In genomic region chr4:169253904-169254303, GRCh38 we compare ENCODE assay signal across 14 cellular contexts. TPM values are rescaled to one million over a fixed set of nuclear protein-coding genes. Genes with fewer than 3 reads are reported as not detected.
A peak's percentile ranks its signal among the peaks of the same experiment; 100 is the strongest.
DNase-seq lines count a peak whose midpoint lies in the region; ATAC-seq, FAIRE-seq and TF ChIP-seq lines count a peak whose summit lies in the region.
"Had no signal": no experiment of that assay in that cellular context is flagged by ENCODE, and none has a peak within 500 bp of the region (broad histone marks: within the 10 kb centered on the region; RNA-seq: fewer than 3 reads in every experiment).

No MANE protein-coding gene starts in this region.

- H3K27me3 ChIP-seq in BLaER1 (no peaks in the 10 kb centered on the region), MG63 (no peaks in the 10 kb centered on the region), trophoblast cell (ENCODE audit: insufficient read depth, low read length) (no peaks in the 10 kb centered on the region)
- H3K27me3 ChIP-seq: Peyer's patch had no signal

- no peak overlapping the region for H3K4me3 ChIP-seq in BLaER1
- H3K4me3 ChIP-seq in MG63, result no peak overlapping the region
- no peak overlapping the region for H3K4me3 ChIP-seq in trophoblast cell (ENCODE audit: low read depth, low read length)
- H3K4me3 ChIP-seq: Peyer's patch had no signal

- H3K36me3 ChIP-seq in BLaER1, result 0 out of 2 replicates have a peak, but pooled peaks cover 3% of the 10 kb centered on the region
- H3K36me3 ChIP-seq in MG63, result peaks cover 9% of the 10 kb centered on the region
- no peaks in the 10 kb centered on the region for H3K36me3 ChIP-seq in trophoblast cell (ENCODE audit: control insufficient read depth in 1 of 2, insufficient read depth in 2 of 2, low read length in 2 of 2)
- H3K36me3 ChIP-seq: Peyer's patch had no signal

- H3K4me1 ChIP-seq in BLaER1 (peaks cover 16% of the 10 kb centered on the region), trophoblast cell (ENCODE audit: control insufficient read depth in 1 of 2, insufficient read depth in 2 of 2, low read length in 2 of 2) (peaks cover 7 to 10% of the 10 kb centered on the region in 2 experiments)

- no peak overlapping the region for H4K91ac ChIP-seq in trophoblast cell (ENCODE audit: low read depth, low read length)

- H4K20me1 ChIP-seq in BLaER1, result peaks cover 36% of the 10 kb centered on the region; the same call in 1 of the 2 replicates

- DNase-seq in HTR-8/SVneo (ENCODE audit: insufficient read length, low spot score) (no peak), chondrocyte (ENCODE audit: low spot score) (no peak), MG63 (no peak), trophoblast cell (no peak)
- DNase-seq in stimulated activated naive CD4-positive, alpha-beta T cell treated with Interleukin-2 at 50 U/mL for 16 hours (lab: John Stamatoyannopoulos, UW), result no peak
- DNase-seq: activated naive CD8-positive, alpha-beta T cell treated with anti-CD3 and anti-CD28 coated beads, Interleukin-2, amount 50 U/mL, for 24 hours; H9; natural killer cell; Peyer's patch; stimulated activated CD8-positive, alpha-beta memory T cell treated with anti-CD3 and anti-CD28 coated beads, Interleukin-4, amount 100 ng/mL, for 48 hours had no signal

- 0 out of 2 replicates have a peak overlapping the region, but pooled peaks have one; percentile 39 for H3K4me2 ChIP-seq in BLaER1
- H3K4me2 ChIP-seq in trophoblast cell (ENCODE audit: low read length), result no peak overlapping the region

- no peaks in the 10 kb centered on the region for H3K9me3 ChIP-seq in BLaER1
- no peaks in the 10 kb centered on the region for H3K9me3 ChIP-seq in MG63
- H3K9me3 ChIP-seq in trophoblast cell (ENCODE audit: insufficient read depth, low read depth, low read length), result no peaks in the 10 kb centered on the region
- H3K9me3 ChIP-seq: Peyer's patch had no signal

- peaks cover 3% of the 10 kb centered on the region for H3K79me1 ChIP-seq in trophoblast cell (ENCODE audit: low read length)

- ATAC-seq in GM18511 (IDR thresholded peaks at IDR 0.05; ENCODE audit: unreplicated experiment), result no peak
- ATAC-seq: activated naive CD8-positive, alpha-beta T cell treated with anti-CD3 and anti-CD28 coated beads, Interleukin-2, amount 50 U/mL, for 24 hours; natural killer cell had no signal

- no peak overlapping the region for H3K23ac ChIP-seq in trophoblast cell (ENCODE audit: low read length)

- no peak overlapping the region for H4K12ac ChIP-seq in trophoblast cell (ENCODE audit: low read depth, low read length)

- peak overlapping the region; percentile 97 for H3K27ac Mint-ChIP-seq in chondrocyte (ENCODE audit: unreplicated experiment)
- peak overlapping the region; percentile 56 to 91 (median 76) for H3K27ac Mint-ChIP-seq in nephron
- H3K27ac Mint-ChIP-seq: activated naive CD8-positive, alpha-beta T cell treated with anti-CD3 and anti-CD28 coated beads, Interleukin-2, amount 50 U/mL, for 24 hours; natural killer cell had no signal

- H4K8ac ChIP-seq in trophoblast cell (ENCODE audit: low read depth, low read length), result no peak overlapping the region

- no peak overlapping the region for H3K14ac ChIP-seq in trophoblast cell (ENCODE audit: low read length)

- no peak overlapping the region for H3K4me3 Mint-ChIP-seq in chondrocyte (ENCODE audit: unreplicated experiment)
- H3K4me3 Mint-ChIP-seq in nephron, result no peak overlapping the region
- H3K4me3 Mint-ChIP-seq: activated naive CD8-positive, alpha-beta T cell treated with anti-CD3 and anti-CD28 coated beads, Interleukin-2, amount 50 U/mL, for 24 hours; H9; natural killer cell had no signal

- no peak overlapping the region for H2BK5ac ChIP-seq in trophoblast cell (ENCODE audit: low read depth, low read length, poor library complexity)

- TF ChIP-seq CTCF in chondrocyte (IDR thresholded peaks at IDR 0.05) (no peak), nephron (IDR thresholded peaks at IDR 0.05; ENCODE audit: unreplicated experiment in 3 of 3) (no peak)

- no peaks in the 10 kb centered on the region for H3K9me3 Mint-ChIP-seq in chondrocyte (ENCODE audit: low read depth)
- H3K9me3 Mint-ChIP-seq in nephron, result no peaks in the 10 kb centered on the region
- H3K9me3 Mint-ChIP-seq: activated naive CD8-positive, alpha-beta T cell treated with anti-CD3 and anti-CD28 coated beads, Interleukin-2, amount 50 U/mL, for 24 hours; H9; natural killer cell had no signal

- H3K4me1 Mint-ChIP-seq in chondrocyte (ENCODE audit: low read depth), result peaks cover 98% of the 10 kb centered on the region
- peaks cover 67% of the 10 kb centered on the region for H3K4me1 Mint-ChIP-seq in nephron
- H3K4me1 Mint-ChIP-seq: activated naive CD8-positive, alpha-beta T cell treated with anti-CD3 and anti-CD28 coated beads, Interleukin-2, amount 50 U/mL, for 24 hours; natural killer cell had no signal

- FAIRE-seq in HTR-8/SVneo (lab: Jason Lieb, UNC), result peak; percentile 80
- FAIRE-seq: endometrium had no signal

- H3K36me3 Mint-ChIP-seq in chondrocyte (ENCODE audit: low read depth), result no peaks in the 10 kb centered on the region
- H3K36me3 Mint-ChIP-seq in nephron (ENCODE audit: low read depth), result peaks cover 5% of the 10 kb centered on the region
- H3K36me3 Mint-ChIP-seq: natural killer cell had no signal

- no peak overlapping the region for H2BK12ac ChIP-seq in trophoblast cell (ENCODE audit: low read length)

- H3K4ac ChIP-seq in trophoblast cell (ENCODE audit: low read depth, low read length), result no peak overlapping the region

- H2AK5ac ChIP-seq in trophoblast cell (ENCODE audit: low read length), result no peak overlapping the region

- H2AFZ ChIP-seq in trophoblast cell (ENCODE audit: insufficient read depth, low read length, poor library complexity), result no peak overlapping the region

- H3K9ac ChIP-seq in BLaER1 (no peak overlapping the region), trophoblast cell (ENCODE audit: low read length) (no peak overlapping the region)

- no peaks in the 10 kb centered on the region for H3K27me3 Mint-ChIP-seq in chondrocyte (ENCODE audit: low read depth)
- no peaks in the 10 kb centered on the region for H3K27me3 Mint-ChIP-seq in nephron (ENCODE audit: low read depth)

- H3K27ac ChIP-seq in BLaER1 (no peak overlapping the region), trophoblast cell (ENCODE audit: low read depth, low read length) (no peak overlapping the region)

- H3K79me2 ChIP-seq in trophoblast cell (ENCODE audit: control insufficient read depth, insufficient read depth, low read length, poor library complexity), result peaks cover 5% of the 10 kb centered on the region

- H2BK120ac ChIP-seq in trophoblast cell (ENCODE audit: insufficient read depth, low read length, poor library complexity), result no peak overlapping the region

- H3K18ac ChIP-seq in trophoblast cell (ENCODE audit: low read length), result no peak overlapping the region

- WGBS in trophoblast cell (ENCODE audit: extremely low coverage, insufficient coverage, insufficient read length), result no CpG with 5 or more reads among the region's 1 CpG

RNA-seq across cellular contexts. Expression of gene SH3RF1, which starts 16.9 kb away (rescaled TPM):
- total RNA-seq in chondrocyte, result 21.8 to 28.1 TPM (median 25.2 TPM) in 3 replicates
- total RNA-seq in MG63 (2014; rRNA removed; shearing (Covaris generic); ENCODE audit: low replicate concordance), result 1.3 and 4.2 TPM in 2 replicates
- polyA plus RNA-seq in trophoblast cell (2013), result 13.7 and 14.0 TPM in 2 replicates
